27 cellular contexts compared by ENCODE assay signal in the genomic region with DNA sequence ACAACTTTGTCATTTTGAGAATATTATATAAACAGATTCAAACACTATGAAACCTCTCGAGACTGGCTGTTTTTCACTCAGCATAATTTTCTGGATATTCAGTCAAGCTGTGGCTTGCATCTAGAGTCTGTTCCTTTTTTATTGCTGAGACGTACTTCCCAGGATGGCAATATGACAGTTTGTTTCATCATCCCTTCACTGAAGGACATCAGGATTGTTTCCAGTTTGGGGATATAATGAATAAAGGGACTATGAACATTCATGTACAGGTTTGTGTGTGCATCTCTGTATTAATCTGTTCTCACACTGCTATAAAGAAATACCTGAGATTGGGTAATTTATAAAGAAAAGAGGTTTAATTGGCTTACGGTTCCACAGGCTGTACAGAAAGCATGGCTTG. TPM values are rescaled to one million over a fixed set of nuclear protein-coding genes. Genes with fewer than 3 reads are reported as not detected.
"Had no signal": no experiment of that assay in that cellular context is flagged by ENCODE, and none has a peak within 500 bp of the region (broad histone marks: within the 10 kb centered on the region; RNA-seq: fewer than 3 reads in every experiment).

No MANE protein-coding gene starts in this region.

- H3K4me2 ChIP-seq: hepatocyte had no signal

- ATAC-seq: mucosa of descending colon; naive thymus-derived CD4-positive, alpha-beta T cell; natural killer cell treated with Interleukin-12 subunit alpha and Interleukin-12 subunit beta and Interleukin-15 and Interleukin-18, amount 100 ng/mL, for 72 hours; right lobe of liver; stimulated activated naive B cell treated with anti-CD40 and anti-IgM and Interleukin-4, amounts not matched to agents 10 μg/mL and 1 μg/mL and 100 μg/mL, for 72 hours; stimulated activated naive CD8-positive, alpha-beta T cell treated with anti-CD3 and anti-CD28 coated beads, Interleukin-15, Interleukin-2, amounts not matched to agents 100 U/mL and 50 U/mL, for 24 hours; upper lobe of right lung had no signal

- H3K4me3 ChIP-seq: hepatocyte, left ventricle myocardium inferior, lung, mucosa of descending colon, ovary, right atrium auricular region, right lobe of liver, stomach, testis, thyroid gland, transverse colon, upper lobe of right lung had no signal

- H3K36me3 ChIP-seq: left ventricle myocardium inferior, ovary, right atrium auricular region, right lobe of liver, stomach, thyroid gland, transverse colon, upper lobe of right lung had no signal

- H3K79me2 ChIP-seq: hepatocyte had no signal

- H3K27ac ChIP-seq: hepatocyte, left ventricle myocardium inferior, ovary, right atrium auricular region, right lobe of liver, stomach, testis, thyroid gland, transverse colon, upper lobe of right lung had no signal

- H3K27me3 ChIP-seq: hepatocyte, ovary, right atrium auricular region, right lobe of liver, stomach, testis, thyroid gland, transverse colon, upper lobe of right lung had no signal

- FAIRE-seq: urothelium cell line had no signal

- H2AFZ ChIP-seq: hepatocyte had no signal

- H3K27ac Mint-ChIP-seq: naive thymus-derived CD4-positive, alpha-beta T cell; natural killer cell treated with Interleukin-12 subunit alpha and Interleukin-12 subunit beta and Interleukin-15 and Interleukin-18, amount 100 ng/mL, for 72 hours; progenitor cell of endocrine pancreas; stimulated activated naive B cell treated with anti-CD40 and anti-IgM and Interleukin-4, amounts not matched to agents 10 μg/mL and 1 μg/mL and 100 μg/mL, for 72 hours had no signal

- H3K4me3 Mint-ChIP-seq: naive thymus-derived CD4-positive, alpha-beta T cell; natural killer cell treated with Interleukin-12 subunit alpha and Interleukin-12 subunit beta and Interleukin-15 and Interleukin-18, amount 100 ng/mL, for 72 hours; stimulated activated naive B cell treated with anti-CD40 and anti-IgM and Interleukin-4, amounts not matched to agents 10 μg/mL and 1 μg/mL and 100 μg/mL, for 72 hours had no signal

- H3K4me1 Mint-ChIP-seq: naive thymus-derived CD4-positive, alpha-beta T cell; stimulated activated naive B cell treated with anti-CD40 and anti-IgM and Interleukin-4, amounts not matched to agents 10 μg/mL and 1 μg/mL and 100 μg/mL, for 72 hours had no signal

- DNase-seq: islet precursor cell; left ventricle myocardium inferior; midbrain; mucosa of descending colon; naive thymus-derived CD4-positive, alpha-beta T cell; ovary; right lobe of liver; stimulated activated CD4-positive, alpha-beta T cell treated with anti-CD3 and anti-CD28 coated beads, Interleukin-12 subunit alpha, Interleukin-12 subunit beta, amount 100 ng/mL, for 4 hours; stimulated activated CD4-positive, alpha-beta T cell treated with anti-CD3 and anti-CD28 coated beads, Interleukin-15, amount 100 ng/mL, for 24 hours; stimulated activated CD4-positive, alpha-beta T cell treated with anti-CD3 and anti-CD28 coated beads, Interleukin-2, amount 100 ng/mL, for 24 hours; stimulated activated CD4-positive, alpha-beta T cell treated with anti-CD3 and anti-CD28 coated beads, Interleukin-4, amount 100 ng/mL, for 1 hour; stimulated activated naive B cell treated with anti-CD40 and anti-IgM and Interleukin-4, amounts not matched to agents 10 μg/mL and 1 μg/mL and 100 μg/mL, for 72 hours; stimulated activated naive CD8-positive, alpha-beta T cell treated with anti-CD3 and anti-CD28 coated beads, Interleukin-15, Interleukin-2, amounts not matched to agents 100 U/mL and 50 U/mL, for 24 hours; stomach; testis; thyroid gland; transverse colon; upper lobe of right lung had no signal

- H3K9me3 ChIP-seq: left ventricle myocardium inferior, mucosa of descending colon, ovary, right lobe of liver, testis, thyroid gland, upper lobe of right lung had no signal

- H3K4me1 ChIP-seq: left ventricle myocardium inferior, right atrium auricular region, right lobe of liver, stomach, testis, thyroid gland, transverse colon, upper lobe of right lung had no signal

- H3K27me3 Mint-ChIP-seq: progenitor cell of endocrine pancreas had no signal

- H3K36me3 Mint-ChIP-seq: naive thymus-derived CD4-positive, alpha-beta T cell; stimulated activated naive B cell treated with anti-CD40 and anti-IgM and Interleukin-4, amounts not matched to agents 10 μg/mL and 1 μg/mL and 100 μg/mL, for 72 hours had no signal

RNA-seq across cellular contexts. Expression of gene PRR15, which starts 35.9 kb away (rescaled TPM):
- total RNA-seq: left ventricle myocardium inferior; myocyte; naive thymus-derived CD4-positive, alpha-beta T cell; natural killer cell treated with Interleukin-12 subunit alpha and Interleukin-12 subunit beta and Interleukin-15 and Interleukin-18, amount 100 ng/mL, for 72 hours; skeletal muscle tissue had no signal
- polyA plus RNA-seq: naive thymus-derived CD4-positive, alpha-beta T cell; neural cell had no signal
